ENCODE assay signal across 15 cellular contexts in the genomic region with DNA sequence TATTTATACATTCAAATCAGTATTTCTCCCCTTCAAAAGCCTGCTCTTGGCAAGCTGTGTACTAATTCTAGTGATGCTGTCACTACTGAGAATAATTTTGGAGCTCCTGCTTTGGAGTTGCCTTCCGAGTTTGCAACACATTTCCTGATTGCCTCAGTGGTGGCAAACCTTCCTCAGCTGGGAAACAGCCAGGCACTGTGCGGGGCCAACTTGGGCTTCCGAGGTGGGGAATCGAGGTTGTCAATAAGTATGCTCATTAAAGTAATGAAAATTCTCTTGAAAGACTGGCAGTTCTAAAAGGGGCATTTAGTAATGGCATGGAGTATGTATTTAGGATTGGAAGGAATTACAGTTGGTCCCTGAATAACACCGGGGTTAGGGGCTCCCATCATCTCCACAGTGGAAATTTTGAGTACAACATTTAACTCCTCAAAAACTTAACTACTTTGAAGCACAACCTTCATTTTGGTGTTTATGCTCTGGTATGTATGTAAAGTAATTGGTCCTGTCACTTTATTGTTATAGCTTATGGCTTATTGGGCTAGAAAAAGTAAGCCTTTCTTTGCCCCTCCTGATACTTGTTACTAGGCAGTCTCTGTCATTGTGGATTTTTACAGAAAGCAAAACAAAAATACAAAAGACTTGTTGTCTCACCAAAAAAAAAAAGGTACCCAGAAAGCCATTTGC. TPM values are rescaled to one million over a fixed set of nuclear protein-coding genes. Genes with fewer than 3 reads are reported as not detected.
DNase-seq lines count a peak whose midpoint lies in the region; ATAC-seq and TF ChIP-seq lines count a peak whose summit lies in the region.
"Had no signal": no experiment of that assay in that cellular context is flagged by ENCODE, and none has a peak within 500 bp of the region (broad histone marks: within the 10 kb centered on the region; RNA-seq: fewer than 3 reads in every experiment).

No MANE protein-coding gene starts in this region.

- DNase-seq in activated CD4-positive, alpha-beta T cell treated with anti-CD3 and anti-CD28 coated beads, Interleukin-2, amount 10 ng/mL, durations not matched to agents 7 days and 5 days, result no peak
- DNase-seq in activated CD4-positive, alpha-beta T cell treated with anti-CD3 and anti-CD28 coated beads for 1 hour, result no peak
- DNase-seq in activated B cell treated with CpG ODN at 0.5 μM for 24 hours (no peak), progenitor cell of endocrine pancreas (ENCODE audit: low spot score, unreplicated experiment) (no peak), cardiac septum (ENCODE audit: low spot score) (no peak), OCI-M1 (lab: John Stamatoyannopoulos, UW) (no peak), HUDEP-2 (lab: John Stamatoyannopoulos, UW; ENCODE audit: unreplicated experiment in 76 of 76) (no peak)
- DNase-seq in effector memory CD8-positive, alpha-beta T cell, result no peak
- DNase-seq: Karpas-422, NCI-H187, NCI-H524, psoas muscle, testis, WERI-Rb-1 had no signal

- ATAC-seq in activated B cell treated with CpG ODN at 0.5 μM for 24 hours (ENCODE audit: low read depth), result no peak
- ATAC-seq in effector memory CD8-positive, alpha-beta T cell (replicated peaks), result no peak
- ATAC-seq: psoas muscle had no signal

- H3K9me3 Mint-ChIP-seq in activated CD4-positive, alpha-beta T cell treated with anti-CD3 and anti-CD28 coated beads, Interleukin-2, amount 10 ng/mL, durations not matched to agents 7 days and 5 days, result no peaks in the 10 kb centered on the region
- H3K9me3 Mint-ChIP-seq in activated B cell treated with CpG ODN at 0.5 μM for 24 hours, result no peaks in the 10 kb centered on the region
- H3K9me3 Mint-ChIP-seq in effector memory CD8-positive, alpha-beta T cell, result no peaks in the 10 kb centered on the region
- no peaks in the 10 kb centered on the region for H3K9me3 Mint-ChIP-seq in progenitor cell of endocrine pancreas (ENCODE audit: low read depth)
- H3K9me3 Mint-ChIP-seq: dendritic cell treated with granulocyte-macrophage colony-stimulating factor and Interleukin-4, amounts not matched to agents 40 ng/mL and 50 ng/mL, for 4 days had no signal

- intact Hi-C loops in activated B cell treated with CpG ODN at 0.5 μM for 24 hours (cut with micrococcal nuclease) (loop anchor here (5.0 kb wide), 1 partner anchor 633 kb away; a partner anchor contains a TSS), cardiac septum (cut with DNase I) (loop anchor here (5.0 kb wide), 1 partner anchor 33 kb away; no protein-coding TSS in a partner anchor)

- POLR2A ChIA-PET in activated CD4-positive, alpha-beta T cell treated with anti-CD3 and anti-CD28 coated beads, Interleukin-2, amount 10 ng/mL, durations not matched to agents 7 days and 5 days (lab: Charles Lee), result no interaction called here
- POLR2A ChIA-PET in activated B cell treated with CpG ODN at 0.5 μM for 24 hours (lab: Charles Lee), result interaction anchor here (0.7 kb wide), 1 partner anchor 35 kb away, joined by 4 read pairs; no protein-coding TSS in a partner anchor

- H3K4me3 Mint-ChIP-seq in activated CD4-positive, alpha-beta T cell treated with anti-CD3 and anti-CD28 coated beads, Interleukin-2, amount 10 ng/mL, durations not matched to agents 7 days and 5 days, result peak overlapping the region; percentile 24
- H3K4me3 Mint-ChIP-seq in activated B cell treated with CpG ODN at 0.5 μM for 24 hours, result peak overlapping the region; percentile 13
- peak overlapping the region; percentile 47 to 94 for H3K4me3 Mint-ChIP-seq in effector memory CD8-positive, alpha-beta T cell
- H3K4me3 Mint-ChIP-seq in progenitor cell of endocrine pancreas (ENCODE audit: low read depth), result peak overlapping the region; percentile 20
- H3K4me3 Mint-ChIP-seq: dendritic cell treated with granulocyte-macrophage colony-stimulating factor and Interleukin-4, amounts not matched to agents 40 ng/mL and 50 ng/mL, for 4 days had no signal

- peaks cover 50% of the 10 kb centered on the region for H3K4me1 Mint-ChIP-seq in activated CD4-positive, alpha-beta T cell treated with anti-CD3 and anti-CD28 coated beads, Interleukin-2, amount 10 ng/mL, durations not matched to agents 7 days and 5 days
- H3K4me1 Mint-ChIP-seq in activated B cell treated with CpG ODN at 0.5 μM for 24 hours, result peaks cover 25% of the 10 kb centered on the region
- H3K4me1 Mint-ChIP-seq in effector memory CD8-positive, alpha-beta T cell (ENCODE audit: low read depth in 2 of 2), result peaks cover 29 to 59% of the 10 kb centered on the region in 2 donors
- peaks cover 27% of the 10 kb centered on the region for H3K4me1 Mint-ChIP-seq in progenitor cell of endocrine pancreas (ENCODE audit: low read depth)

- CTCF ChIA-PET in activated CD4-positive, alpha-beta T cell treated with anti-CD3 and anti-CD28 coated beads, Interleukin-2, amount 10 ng/mL, durations not matched to agents 7 days and 5 days (lab: Charles Lee), result interaction anchor here (1.0 to 1.8 kb wide), 4 partner anchors 10 to 13 kb away, joined by 3 to 4 read pairs (median 4); no protein-coding TSS in a partner anchor
- CTCF ChIA-PET in activated B cell treated with CpG ODN at 0.5 μM for 24 hours (lab: Charles Lee), result interaction anchor here (3.6 kb wide), 1 partner anchor 80 kb away, joined by 57 read pairs; a partner anchor contains a TSS

- no peak for TF ChIP-seq CTCF in activated B cell treated with CpG ODN at 0.5 μM for 24 hours (IDR thresholded peaks at IDR 0.05)
- TF ChIP-seq CTCF in progenitor cell of endocrine pancreas (IDR thresholded peaks at IDR 0.05; ENCODE audit: unreplicated experiment), result no peak

- H3K27ac Mint-ChIP-seq in activated CD4-positive, alpha-beta T cell treated with anti-CD3 and anti-CD28 coated beads, Interleukin-2, amount 10 ng/mL, durations not matched to agents 7 days and 5 days, result no peak overlapping the region
- no peak overlapping the region for H3K27ac Mint-ChIP-seq in activated B cell treated with CpG ODN at 0.5 μM for 24 hours
- no peak overlapping the region for H3K27ac Mint-ChIP-seq in effector memory CD8-positive, alpha-beta T cell
- H3K27ac Mint-ChIP-seq in progenitor cell of endocrine pancreas, result no peak overlapping the region
- H3K27ac Mint-ChIP-seq: dendritic cell treated with granulocyte-macrophage colony-stimulating factor and Interleukin-4, amounts not matched to agents 40 ng/mL and 50 ng/mL, for 4 days had no signal

- H3K27me3 Mint-ChIP-seq in activated CD4-positive, alpha-beta T cell treated with anti-CD3 and anti-CD28 coated beads, Interleukin-2, amount 10 ng/mL, durations not matched to agents 7 days and 5 days, result no peaks in the 10 kb centered on the region
- H3K27me3 Mint-ChIP-seq in activated B cell treated with CpG ODN at 0.5 μM for 24 hours (no peaks in the 10 kb centered on the region), progenitor cell of endocrine pancreas (peaks cover 20% of the 10 kb centered on the region)
- no peaks in the 10 kb centered on the region for H3K27me3 Mint-ChIP-seq in effector memory CD8-positive, alpha-beta T cell
- H3K27me3 Mint-ChIP-seq: dendritic cell treated with granulocyte-macrophage colony-stimulating factor and Interleukin-4, amounts not matched to agents 40 ng/mL and 50 ng/mL, for 4 days had no signal

- H3K36me3 Mint-ChIP-seq in activated CD4-positive, alpha-beta T cell treated with anti-CD3 and anti-CD28 coated beads, Interleukin-2, amount 10 ng/mL, durations not matched to agents 7 days and 5 days (ENCODE audit: low read depth), result peaks cover 50% of the 10 kb centered on the region
- H3K36me3 Mint-ChIP-seq in activated B cell treated with CpG ODN at 0.5 μM for 24 hours (ENCODE audit: low read depth), result peaks cover 27% of the 10 kb centered on the region
- H3K36me3 Mint-ChIP-seq in effector memory CD8-positive, alpha-beta T cell (ENCODE audit: insufficient read depth), result peaks cover 32% of the 10 kb centered on the region
- H3K36me3 Mint-ChIP-seq in progenitor cell of endocrine pancreas (ENCODE audit: insufficient read depth), result peaks cover 4% of the 10 kb centered on the region

RNA-seq across cellular contexts. Expression of a gene that starts 2.7 kb away (rescaled TPM):
- total RNA-seq in activated CD4-positive, alpha-beta T cell treated with anti-CD3 and anti-CD28 coated beads, Interleukin-2, amount 10 ng/mL, durations not matched to agents 7 days and 5 days, result 10 to 100 TPM; 21.2 to 22.8 TPM
- total RNA-seq in activated B cell treated with CpG ODN at 0.5 μM for 24 hours (6.8 and 8.0 TPM in 2 replicates), progenitor cell of endocrine pancreas (13.9 and 15.2 TPM in 2 replicates), cardiac septum (2.0 TPM)

RNA-seq across cellular contexts. Expression of a gene that starts 55.5 kb away (rescaled TPM):
- total RNA-seq in activated CD4-positive, alpha-beta T cell treated with anti-CD3 and anti-CD28 coated beads, Interleukin-2, amount 10 ng/mL, durations not matched to agents 7 days and 5 days, result 1 to 10 TPM; 2.3 to 3.6 TPM
- total RNA-seq in activated B cell treated with CpG ODN at 0.5 μM for 24 hours (15.8 and 23.2 TPM in 2 replicates), progenitor cell of endocrine pancreas (36.0 and 43.6 TPM in 2 replicates), cardiac septum (6.2 TPM)

Comparison
In these comparisons a context has a peak if more than half of its experiments do, and no peak if none do; other contexts are left out.
1. H3K4me3 Mint-ChIP-seq: peak in every context shown above with its lines; median percentile 70 in effector memory CD8-positive, alpha-beta T cell; 24 in activated CD4-positive, alpha-beta T cell treated with anti-CD3 and anti-CD28 coated beads, Interleukin-2, amount 10 ng/mL, durations not matched to agents 7 days and 5 days; 20 in progenitor cell of endocrine pancreas; 13 in activated B cell treated with CpG ODN at 0.5 μM for 24 hours.